Comparison of ENCODE assay signal across 26 cellular contexts in the genomic region with DNA sequence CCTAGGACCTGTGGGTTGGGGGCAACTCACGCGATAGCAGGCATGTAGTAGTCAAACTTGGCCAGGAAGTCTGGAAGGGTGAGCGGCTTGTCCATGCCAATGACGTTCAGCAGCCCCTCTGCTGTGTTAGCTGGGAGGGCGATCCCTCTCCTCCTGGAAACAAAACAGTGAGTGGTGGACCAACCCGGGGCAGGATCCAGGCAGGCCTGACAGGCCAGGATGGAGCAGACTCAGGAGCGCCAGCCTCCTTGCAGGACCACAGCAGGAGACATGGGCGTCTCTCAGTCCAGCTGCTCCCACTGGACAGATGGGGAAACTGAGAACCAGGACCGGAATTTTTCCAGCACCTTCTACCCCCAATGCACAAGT.
"Had no signal": no experiment of that assay in that cellular context is flagged by ENCODE, and none has a peak within 500 bp of the region (broad histone marks: within the 10 kb centered on the region; RNA-seq: fewer than 3 reads in every experiment).

No MANE protein-coding gene starts in this region.

- H2AFZ ChIP-seq: neural progenitor cell, parathyroid adenoma had no signal

- H3K4me3 ChIP-seq: heart left ventricle, lung, mucosa of descending colon, neural progenitor cell, psoas muscle, right lobe of liver, smooth muscle cell, stomach, suprapubic skin, tibial nerve, uterus had no signal

- H3K36me3 Mint-ChIP-seq: type B pancreatic cell had no signal

- H3K27me3 ChIP-seq: heart left ventricle, neural progenitor cell, neutrophil, right lobe of liver, stomach, suprapubic skin, tibial nerve, uterus had no signal

- H3K4me3 Mint-ChIP-seq: naive thymus-derived CD4-positive, alpha-beta T cell; nephron progenitor cell; neural progenitor cell; stimulated activated naive B cell treated with anti-CD40 and anti-IgM and Interleukin-4, amounts not matched to agents 10 μg/mL and 1 μg/mL and 100 μg/mL, for 72 hours; type B pancreatic cell had no signal

- H3K4me2 ChIP-seq: neural progenitor cell, smooth muscle cell had no signal

- H3K27ac ChIP-seq: heart left ventricle, neural progenitor cell, neutrophil, parathyroid adenoma, psoas muscle, right lobe of liver, stomach, suprapubic skin, tibial nerve, uterus had no signal

- H3K4me1 ChIP-seq: neural progenitor cell, parathyroid adenoma, psoas muscle, right lobe of liver, suprapubic skin, uterus had no signal

- H3K9ac ChIP-seq: neural progenitor cell, parathyroid adenoma had no signal

- H3K9me3 ChIP-seq: heart left ventricle, mucosa of descending colon, neutrophil, psoas muscle, right lobe of liver, stomach, suprapubic skin, tibial nerve, uterus had no signal

- ATAC-seq: mucosa of descending colon; naive thymus-derived CD4-positive, alpha-beta T cell; psoas muscle; stimulated activated naive B cell treated with anti-CD40 and anti-IgM and Interleukin-4, amounts not matched to agents 10 μg/mL and 1 μg/mL and 100 μg/mL, for 72 hours; stimulated activated naive CD8-positive, alpha-beta T cell treated with anti-CD3 and anti-CD28 coated beads, Interleukin-15, Interleukin-2, amounts not matched to agents 100 U/mL and 50 U/mL, for 24 hours had no signal

- H3K9me3 Mint-ChIP-seq: nephron progenitor cell; neural progenitor cell; stimulated activated naive B cell treated with anti-CD40 and anti-IgM and Interleukin-4, amounts not matched to agents 10 μg/mL and 1 μg/mL and 100 μg/mL, for 72 hours; type B pancreatic cell had no signal

- H3K27ac Mint-ChIP-seq: nephron progenitor cell; neural progenitor cell; stimulated activated naive B cell treated with anti-CD40 and anti-IgM and Interleukin-4, amounts not matched to agents 10 μg/mL and 1 μg/mL and 100 μg/mL, for 72 hours; type B pancreatic cell had no signal

- H3K79me2 ChIP-seq: parathyroid adenoma had no signal

- H3K36me3 ChIP-seq: neural progenitor cell, neutrophil, right lobe of liver, tibial nerve, uterus had no signal

- DNase-seq: heart left ventricle; islet precursor cell; left cardiac atrium; midbrain; mucosa of descending colon; naive thymus-derived CD4-positive, alpha-beta T cell; nephron progenitor cell; occipital lobe; psoas muscle; right lobe of liver; stimulated activated CD4-positive, alpha-beta T cell treated with anti-CD3 and anti-CD28 coated beads, Interleukin-1b, Interleukin-23, amount 100 ng/mL, for 48 hours; stimulated activated CD4-positive, alpha-beta T cell treated with anti-CD3 and anti-CD28 coated beads, Interleukin-2, amount 100 ng/mL, for 48 hours; stimulated activated CD4-positive, alpha-beta T cell treated with anti-CD3 and anti-CD28 coated beads, Interleukin-4, amount 100 ng/mL, for 4 hours; stimulated activated CD8-positive, alpha-beta memory T cell treated with anti-CD3 and anti-CD28 coated beads, Interleukin-4, amount 100 ng/mL, for 48 hours; stimulated activated naive B cell treated with anti-CD40 and anti-IgM and Interleukin-4, amounts not matched to agents 10 μg/mL and 1 μg/mL and 100 μg/mL, for 72 hours; stimulated activated naive CD8-positive, alpha-beta T cell treated with anti-CD3 and anti-CD28 coated beads, Interleukin-15, Interleukin-2, amounts not matched to agents 100 U/mL and 50 U/mL, for 24 hours; uterus had no signal

- H3K27me3 Mint-ChIP-seq: naive thymus-derived CD4-positive, alpha-beta T cell; stimulated activated naive B cell treated with anti-CD40 and anti-IgM and Interleukin-4, amounts not matched to agents 10 μg/mL and 1 μg/mL and 100 μg/mL, for 72 hours; type B pancreatic cell had no signal
